ENCODE assay signal across 28 cellular contexts in the genomic region with DNA sequence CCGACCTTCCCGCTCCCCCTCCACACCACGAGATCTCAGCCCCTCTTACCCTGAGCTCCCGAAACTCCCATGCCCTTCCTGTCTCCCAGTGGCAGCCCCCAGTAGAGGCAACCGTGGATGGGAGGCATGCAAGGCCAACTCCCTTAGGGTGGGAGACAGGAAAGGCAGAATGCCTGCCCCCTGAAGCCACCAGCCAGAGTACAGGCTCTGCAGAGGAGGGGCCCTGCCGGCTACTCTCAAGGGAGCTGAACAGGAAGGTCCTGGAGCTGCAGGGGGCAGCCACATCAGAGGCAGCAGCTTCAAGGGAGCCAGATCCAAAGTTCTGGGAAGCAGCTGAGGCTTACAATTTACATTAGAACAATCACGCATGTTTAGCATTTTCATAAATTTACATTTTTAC. TPM values are rescaled to one million over a fixed set of nuclear protein-coding genes. Genes with fewer than 3 reads are reported as not detected.
DNase-seq lines count a peak whose midpoint lies in the region; FAIRE-seq and TF ChIP-seq lines count a peak whose summit lies in the region.
"Had no signal": no experiment of that assay in that cellular context is flagged by ENCODE, and none has a peak within 500 bp of the region (broad histone marks: within the 10 kb centered on the region; RNA-seq: fewer than 3 reads in every experiment).

No MANE protein-coding gene starts in this region.

- H3K14ac ChIP-seq in H9 (ENCODE audit: insufficient read depth, low read length), result no peak overlapping the region; the same call in 1 of the 2 replicates

- H3K79me2 ChIP-seq in H9 (ENCODE audit: insufficient read depth, low read length), result no peaks in the 10 kb centered on the region

- no peak for FAIRE-seq in small intestine (lab: Jason Lieb, UNC)
- FAIRE-seq: GM12891, keratinocyte had no signal

- H4K20me1 ChIP-seq in H9 (ENCODE audit: control insufficient read depth, insufficient read depth, insufficient read length), result no peaks in the 10 kb centered on the region

- H3K9me3 Mint-ChIP-seq in H9, result 0 out of 5 replicates have a peak, but pooled peaks cover 0 to 2% of the 10 kb centered on the region in 2 experiments
- no peaks in the 10 kb centered on the region for H3K9me3 Mint-ChIP-seq in activated CD4-positive, alpha-beta T cell treated with anti-CD3 and anti-CD28 coated beads, Interleukin-2, amount 10 ng/mL, durations not matched to agents 24 days and 14 days
- H3K9me3 Mint-ChIP-seq: activated CD4-positive, alpha-beta memory T cell treated with anti-CD3 and anti-CD28 coated beads, Interleukin-2, amount 10 ng/mL, durations not matched to agents 7 days and 5 days; naive B cell; stimulated activated memory B cell treated with anti-CD40 and anti-IgM and Interleukin-4, amounts not matched to agents 10 μg/mL and 1 μg/mL and 100 μg/mL, for 72 hours had no signal

- intact Hi-C loops in A673 (cut with micrococcal nuclease; ENCODE audit: unreplicated experiment), result no loop called here
- intact Hi-C loops in activated CD4-positive, alpha-beta T cell treated with anti-CD3 and anti-CD28 coated beads, Interleukin-2, amount 10 ng/mL, durations not matched to agents 24 days and 14 days (cut with micrococcal nuclease), result no loop called here

- H3K9me3 ChIP-seq in A673 (ENCODE audit: low read depth, low read length, poor library complexity, severe bottlenecking) (no peaks in the 10 kb centered on the region), H9 (ENCODE audit: control insufficient read depth, low read depth, low read length) (no peaks in the 10 kb centered on the region), small intestine (ENCODE audit: control insufficient read depth, low read depth) (no peaks in the 10 kb centered on the region)
- H3K9me3 ChIP-seq: body of pancreas, psoas muscle had no signal

- TF ChIP-seq CTCF in A673 (conservative IDR thresholded peaks at IDR 0.05; ENCODE audit: low read depth, low read length), result no peak
- TF ChIP-seq CTCF in H9 (conservative IDR thresholded peaks at IDR 0.05), result no peak

- no peak overlapping the region for H2AFZ ChIP-seq in H9 (ENCODE audit: low read length)
- H2AFZ ChIP-seq: PC-9 had no signal

- no peak overlapping the region for H2AK5ac ChIP-seq in H9 (ENCODE audit: insufficient read length, low read length)

- H3K36me3 ChIP-seq in A673 (ENCODE audit: insufficient read depth, low read length, poor library complexity, severe bottlenecking) (no peaks in the 10 kb centered on the region), small intestine (ENCODE audit: control insufficient read depth in 2 of 2, insufficient read depth in 2 of 2, low read length in 2 of 2) (no peaks in the 10 kb centered on the region)

- H3K4me3 ChIP-seq in A673 (ENCODE audit: low read depth, low read length, poor library complexity, severe bottlenecking) (no peak overlapping the region), small intestine (ENCODE audit: low read depth in 1 of 2, low read length in 2 of 2) (no peak overlapping the region)
- H3K4me3 ChIP-seq: body of pancreas, PC-9, psoas muscle had no signal

- no peak overlapping the region for H4K5ac ChIP-seq in H9 (ENCODE audit: insufficient read length, low read depth, low read length)

- H3K4me1 ChIP-seq in A673 (ENCODE audit: insufficient read depth, low read length, poor library complexity, severe bottlenecking) (peaks cover 10% of the 10 kb centered on the region), H9 (ENCODE audit: insufficient read depth, low read length) (peaks cover 5% of the 10 kb centered on the region; the same call in 1 of the 2 replicates), small intestine (ENCODE audit: control insufficient read depth in 2 of 2, insufficient read depth in 1 of 2, low read depth in 1 of 2, low read length in 1 of 2) (no peaks in the 10 kb centered on the region)

- H3K23me2 ChIP-seq in H9 (ENCODE audit: insufficient read length, low read depth, low read length, poor library complexity, severe bottlenecking), result no peaks in the 10 kb centered on the region

- no peak overlapping the region for H2BK5ac ChIP-seq in H9 (ENCODE audit: insufficient read length, low read length)

- H2BK12ac ChIP-seq in H9 (ENCODE audit: insufficient read length, low read depth, low read length), result no peak overlapping the region

- no peak overlapping the region for H3T11ph ChIP-seq in H9 (ENCODE audit: low read length)

- H2BK20ac ChIP-seq in H9 (ENCODE audit: low read depth, low read length, poor library complexity, severe bottlenecking), result no peak overlapping the region

- H3K4me1 Mint-ChIP-seq in H9, result peaks cover 32 to 43% of the 10 kb centered on the region in 2 experiments
- no peaks in the 10 kb centered on the region for H3K4me1 Mint-ChIP-seq in activated CD4-positive, alpha-beta T cell treated with anti-CD3 and anti-CD28 coated beads, Interleukin-2, amount 10 ng/mL, durations not matched to agents 24 days and 14 days
- H3K4me1 Mint-ChIP-seq: activated CD4-positive, alpha-beta memory T cell treated with anti-CD3 and anti-CD28 coated beads, Interleukin-2, amount 10 ng/mL, durations not matched to agents 7 days and 5 days; B cell; stimulated activated memory B cell treated with anti-CD40 and anti-IgM and Interleukin-4, amounts not matched to agents 10 μg/mL and 1 μg/mL and 100 μg/mL, for 72 hours had no signal

- H3K18ac ChIP-seq in H9 (ENCODE audit: insufficient read length, low read depth, low read length), result no peak overlapping the region

- H3K9ac ChIP-seq in H9 (ENCODE audit: extremely low read depth, insufficient read length, low read length), result no peak overlapping the region
- H3K9ac ChIP-seq: KMS-11 had no signal

- no peak overlapping the region for H2BK15ac ChIP-seq in H9 (ENCODE audit: low read depth, low read length)

- H2BK120ac ChIP-seq in H9 (ENCODE audit: low read depth, low read length, poor library complexity, severe bottlenecking), result no peak overlapping the region

- no peak overlapping the region for H3K4ac ChIP-seq in H9 (ENCODE audit: low read depth, low read length)

- POLR2A ChIA-PET in A673 (lab: Charles Lee; ENCODE audit: low non-redundant PET), result no interaction called here

- peak; percentile 49 for DNase-seq in A673 (ENCODE audit: low spot score)
- peak; percentile 53 for DNase-seq in H9
- DNase-seq in caudate nucleus (lab: John Stamatoyannopoulos, UW), result no peak
- DNase-seq in iPS-NIHi11 (ENCODE audit: low spot score), result peak; percentile 51
- DNase-seq in small intestine, result no peak
- no peak for DNase-seq in activated CD4-positive, alpha-beta T cell treated with anti-CD3 and anti-CD28 coated beads, Interleukin-2, amount 10 ng/mL, durations not matched to agents 24 days and 14 days
- no peak for DNase-seq in activated T-cell treated with anti-CD3 and anti-CD28 coated beads, Interleukin-2, amount 50 U/mL, for 1 hour
- no peak for DNase-seq in Kasumi-1 (lab: John Stamatoyannopoulos, UW)
- DNase-seq: activated CD4-positive, alpha-beta memory T cell treated with anti-CD3 and anti-CD28 coated beads, Interleukin-2, amount 10 ng/mL, durations not matched to agents 7 days and 5 days; activated CD4-positive, alpha-beta T cell treated with anti-CD3 and anti-CD28 coated beads for 1 hour; activated CD8-positive, alpha-beta memory T cell treated with anti-CD3 and anti-CD28 coated beads, Interleukin-2, amount 50 U/mL, for 4 hours; activated naive CD4-positive, alpha-beta T cell treated with anti-CD3 and anti-CD28 coated beads, Interleukin-2, amount 50 U/mL, for 16 hours; body of pancreas; midbrain; naive B cell; NCI-H1436 treated with DMSO at 0.1 percent for 48 hours; NCI-H2081 treated with DMSO at 0.1 percent for 48 hours; NCI-H2227 treated with DMSO at 0.1 percent for 48 hours; PC-9; psoas muscle; substantia nigra; trophoblast cell had no signal

- H3K27me3 ChIP-seq in A673 (replicated peaks; ENCODE audit: insufficient read depth, low read depth, low read length, poor library complexity) (peaks cover 9% of the 10 kb centered on the region), H9 (ENCODE audit: insufficient read depth, low read length) (peaks cover 12% of the 10 kb centered on the region; the same call in 1 of the 2 replicates), small intestine (ENCODE audit: control insufficient read depth in 2 of 2, insufficient read depth in 2 of 2, low read length in 2 of 2) (peaks cover 0 to 13% of the 10 kb centered on the region in 2 donors)

- H3K27ac Mint-ChIP-seq in H9, result no peak overlapping the region
- no peak overlapping the region for H3K27ac Mint-ChIP-seq in activated CD4-positive, alpha-beta T cell treated with anti-CD3 and anti-CD28 coated beads, Interleukin-2, amount 10 ng/mL, durations not matched to agents 24 days and 14 days
- H3K27ac Mint-ChIP-seq: activated CD4-positive, alpha-beta memory T cell treated with anti-CD3 and anti-CD28 coated beads, Interleukin-2, amount 10 ng/mL, durations not matched to agents 7 days and 5 days; B cell; naive B cell; stimulated activated memory B cell treated with anti-CD40 and anti-IgM and Interleukin-4, amounts not matched to agents 10 μg/mL and 1 μg/mL and 100 μg/mL, for 72 hours had no signal

- no TSS peak for BruUV-seq in A673 (replicated peaks; lab: Mats Ljungman, UMichigan)

- 0 out of 7 replicates have a peak, but pooled peaks cover 0 to 1% (median 0%) of the 10 kb centered on the region in 3 experiments for H3K36me3 Mint-ChIP-seq in H9 (ENCODE audit: insufficient read depth in 1 of 3, low read depth in 3 of 3)
- no peaks in the 10 kb centered on the region for H3K36me3 Mint-ChIP-seq in activated CD4-positive, alpha-beta T cell treated with anti-CD3 and anti-CD28 coated beads, Interleukin-2, amount 10 ng/mL, durations not matched to agents 24 days and 14 days (ENCODE audit: low read depth)
- H3K36me3 Mint-ChIP-seq: naive B cell; stimulated activated memory B cell treated with anti-CD40 and anti-IgM and Interleukin-4, amounts not matched to agents 10 μg/mL and 1 μg/mL and 100 μg/mL, for 72 hours had no signal

- H3K27me3 Mint-ChIP-seq in H9 (ENCODE audit: low read depth), result peaks cover 15% of the 10 kb centered on the region
- H3K27me3 Mint-ChIP-seq in activated CD4-positive, alpha-beta T cell treated with anti-CD3 and anti-CD28 coated beads, Interleukin-2, amount 10 ng/mL, durations not matched to agents 24 days and 14 days, result peaks cover 11% of the 10 kb centered on the region

- H3K56ac ChIP-seq in H9 (ENCODE audit: insufficient read length, low read depth, low read length), result no peak overlapping the region

- H3K27ac ChIP-seq in A673 (ENCODE audit: low read depth, low read length, poor library complexity, severe bottlenecking) (no peak overlapping the region), H9 (ENCODE audit: insufficient read length, low read depth, low read length) (no peak overlapping the region), caudate nucleus (ENCODE audit: low read depth, low read length) (peak overlapping the region; percentile 58), small intestine (ENCODE audit: low read depth in 1 of 2, low read length in 1 of 2) (no peak overlapping the region)
- H3K27ac ChIP-seq: body of pancreas, epithelial cell of prostate, KMS-11 had no signal

- H4K91ac ChIP-seq in H9 (ENCODE audit: insufficient read length, low read depth, low read length), result no peak overlapping the region

- no CpG with 5 or more reads among the region's 7 CpGs for WGBS in H9 (ENCODE audit: extremely low coverage, insufficient read length, low lambda C conversion rate)
- 62 to 71% (median 63%) methylated on average over 7 of the region's 7 CpGs for WGBS in small intestine, 3 donors

- no peak overlapping the region for H3K4me2 ChIP-seq in H9 (ENCODE audit: insufficient read depth, insufficient read length, low read length)
- H3K4me2 ChIP-seq: KMS-11 had no signal

- H3K79me1 ChIP-seq in H9 (ENCODE audit: insufficient read depth, low read depth, low read length, poor library complexity, severe bottlenecking), result no peaks in the 10 kb centered on the region

- CTCF ChIA-PET in A673 (lab: Charles Lee), result no interaction called here

- no peak overlapping the region for H3K4me3 Mint-ChIP-seq in H9
- H3K4me3 Mint-ChIP-seq in activated CD4-positive, alpha-beta T cell treated with anti-CD3 and anti-CD28 coated beads, Interleukin-2, amount 10 ng/mL, durations not matched to agents 24 days and 14 days, result no peak overlapping the region
- H3K4me3 Mint-ChIP-seq: activated CD4-positive, alpha-beta memory T cell treated with anti-CD3 and anti-CD28 coated beads, Interleukin-2, amount 10 ng/mL, durations not matched to agents 7 days and 5 days; B cell; stimulated activated memory B cell treated with anti-CD40 and anti-IgM and Interleukin-4, amounts not matched to agents 10 μg/mL and 1 μg/mL and 100 μg/mL, for 72 hours had no signal

- no peak overlapping the region for H3K23ac ChIP-seq in H9 (ENCODE audit: insufficient read length, low read depth, low read length)

- no peak overlapping the region for H4K8ac ChIP-seq in H9 (replicated peaks; ENCODE audit: insufficient read length, low read depth, low read length)

RNA-seq across cellular contexts. Expression of a gene that starts 38.3 kb away (rescaled TPM):
- total RNA-seq in A673 (2021), result 0.58 and 1.2 TPM in 2 replicates
- total RNA-seq in H9 (2021), result 3.4 and 4.3 TPM in 2 replicates
- polyA plus RNA-seq in small intestine, result 10 to 100 TPM in 1 of 3 donors, 1 to 10 TPM in 2; 1.8 to 31.6 (median 8.1) TPM
- 0.33 and 0.43 TPM in 2 replicates for total RNA-seq in activated CD4-positive, alpha-beta T cell treated with anti-CD3 and anti-CD28 coated beads, Interleukin-2, amount 10 ng/mL, durations not matched to agents 24 days and 14 days

Comparison
In these comparisons a context has a peak if more than half of its experiments do, and no peak if none do; other contexts are left out.
1. DNase-seq: peak in A673 (single experiment), H9 (single experiment) and iPS-NIHi11 (single experiment); none in caudate nucleus (0 of 61), small intestine (single experiment), activated CD4-positive, alpha-beta T cell treated with anti-CD3 and anti-CD28 coated beads, Interleukin-2, amount 10 ng/mL, durations not matched to agents 24 days and 14 days (single experiment), activated T-cell treated with anti-CD3 and anti-CD28 coated beads, Interleukin-2, amount 50 U/mL, for 1 hour (single experiment) and Kasumi-1 (0 of 2).